Comparison of ENCODE assay signal across 19 cellular contexts in the genomic region with DNA sequence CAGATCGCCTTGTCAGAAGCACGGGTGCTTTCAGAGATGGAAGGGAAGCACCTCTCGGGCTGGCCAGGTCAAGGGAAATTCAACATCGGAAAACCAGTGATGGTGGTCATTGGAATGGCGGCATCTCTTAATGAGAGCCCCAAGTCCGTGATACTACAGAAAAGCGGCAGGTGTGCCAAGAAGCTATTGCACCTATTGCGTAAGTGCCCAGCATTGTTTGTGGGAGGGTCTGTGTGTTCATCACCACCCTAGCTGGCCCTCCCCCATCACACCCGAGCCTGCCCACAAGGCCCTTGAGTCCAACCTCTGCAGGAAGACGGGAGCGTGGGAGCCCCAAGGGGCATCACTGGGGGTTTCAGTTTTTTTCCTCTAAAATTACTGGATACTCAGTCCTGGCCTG.
"Had no signal": no experiment of that assay in that cellular context is flagged by ENCODE, and none has a peak within 500 bp of the region (broad histone marks: within the 10 kb centered on the region; RNA-seq: fewer than 3 reads in every experiment).

No MANE protein-coding gene starts in this region.

- H3K4me3 ChIP-seq: neural progenitor cell, skin epidermis, tibial nerve, uterus had no signal

- ATAC-seq: activated CD4-positive, CD25-positive, alpha-beta regulatory T cell treated with anti-CD3 and anti-CD28 coated beads, Interleukin-2, amount 50 U/mL, for 24 hours; activated naive CD4-positive, alpha-beta T cell treated with anti-CD3 and anti-CD28 coated beads, Interleukin-2, amount 50 U/mL, for 72 hours; activated T-cell treated with anti-CD3 and anti-CD28 coated beads, Interleukin-2, amount 50 U/mL, for 72 hours; effector memory CD8-positive, alpha-beta T cell; left lobe of liver had no signal

- H3K36me3 ChIP-seq: neural progenitor cell, uterus had no signal

- H2AFZ ChIP-seq: neural progenitor cell had no signal

- H3K27me3 ChIP-seq: neural progenitor cell, tibial nerve, uterus had no signal

- H3K9ac ChIP-seq: neural progenitor cell had no signal

- H3K4me1 ChIP-seq: neural progenitor cell, tibial nerve, uterus had no signal

- H3K27ac ChIP-seq: neural progenitor cell, skin epidermis, tibial nerve, uterus had no signal

- DNase-seq: activated CD4-positive, alpha-beta T cell treated with anti-CD3 and anti-CD28 coated beads, Interleukin-2, amount 50 U/mL, for 1 hour; activated CD8-positive, alpha-beta memory T cell treated with anti-CD3 and anti-CD28 coated beads, Interleukin-2, amount 50 U/mL, for 4 hours; activated gamma-delta T cell treated with Interleukin-2 at 50 U/mL for 16 hours; activated T-cell treated with anti-CD3 and anti-CD28 coated beads, Interleukin-2, amount 50 U/mL, for 72 hours; amniotic stem cell; effector memory CD8-positive, alpha-beta T cell; foreskin fibroblast; hippocampal formation; islet precursor cell; retina; stimulated activated CD4-positive, alpha-beta T cell treated with anti-CD3 and anti-CD28 coated beads, Interleukin-15, amount 100 ng/mL, for 24 hours; stimulated activated CD4-positive, alpha-beta T cell treated with anti-CD3 and anti-CD28 coated beads, Interleukin-2, amount 100 ng/mL, for 48 hours; uterus had no signal

- H3K4me2 ChIP-seq: neural progenitor cell had no signal

- H3K9me3 ChIP-seq: tibial nerve, uterus had no signal
